12 cellular contexts compared by ENCODE assay signal in the genomic region with DNA sequence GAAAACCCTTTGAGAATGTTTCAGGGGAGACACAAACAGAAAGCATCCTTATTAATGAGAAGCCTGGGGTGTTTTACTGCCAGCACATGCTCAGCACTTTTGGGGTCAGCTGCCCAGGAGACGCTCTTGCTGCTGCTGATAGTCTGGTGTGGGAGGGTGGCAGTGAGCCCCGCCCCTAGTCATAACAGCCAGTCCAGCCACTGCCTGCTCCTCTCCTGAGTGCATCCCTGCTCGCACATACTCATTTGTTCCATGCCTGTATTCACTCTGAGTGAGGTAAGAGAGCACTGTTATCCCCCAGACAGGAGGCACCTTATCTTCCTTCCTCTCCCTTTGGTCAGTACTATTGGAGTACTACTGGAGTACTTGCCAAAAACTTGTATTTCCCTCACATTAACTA.
"Had no signal": no experiment of that assay in that cellular context is flagged by ENCODE, and none has a peak within 500 bp of the region (broad histone marks: within the 10 kb centered on the region; RNA-seq: fewer than 3 reads in every experiment).

No MANE protein-coding gene starts in this region.

- H3K4me2 ChIP-seq: neural progenitor cell had no signal

- H3K4me3 ChIP-seq: gastroesophageal sphincter, heart right ventricle, neural progenitor cell, pancreas had no signal

- H3K9ac ChIP-seq: neural progenitor cell had no signal

- H3K9me3 ChIP-seq: gastroesophageal sphincter, heart right ventricle, pancreas had no signal

- H2AFZ ChIP-seq: neural progenitor cell had no signal

- H3K4me3 Mint-ChIP-seq: activated naive CD8-positive, alpha-beta T cell; naive B cell; neural progenitor cell had no signal

- H3K36me3 ChIP-seq: neural progenitor cell had no signal

- H3K27me3 Mint-ChIP-seq: activated naive CD8-positive, alpha-beta T cell; naive B cell had no signal

- H3K4me1 ChIP-seq: pancreas had no signal

- DNase-seq: activated CD4-positive, alpha-beta T cell treated with anti-CD3 and anti-CD28 coated beads for 48 hours; activated effector memory CD4-positive, alpha-beta T cell treated with anti-CD3 and anti-CD28 coated beads, Interleukin-2, amount 50 U/mL, for 16 hours; anterior cingulate cortex; effector CD8-positive, alpha-beta T cell; heart right ventricle; mammary epithelial cell; naive B cell; pancreas; stimulated activated CD4-positive, alpha-beta T cell treated with anti-CD3 and anti-CD28 coated beads, Interleukin-1b, Interleukin-23, amount 100 ng/mL, for 48 hours had no signal

- H3K27me3 ChIP-seq: gastroesophageal sphincter, heart right ventricle, neural progenitor cell, pancreas had no signal

- H3K9me3 Mint-ChIP-seq: naive B cell, neural progenitor cell had no signal

- ATAC-seq: gastroesophageal sphincter, heart right ventricle, pancreas had no signal

- FAIRE-seq: pancreas had no signal

- H3K27ac ChIP-seq: gastroesophageal sphincter, heart right ventricle, neural progenitor cell, pancreas had no signal

- H3K27ac Mint-ChIP-seq: activated naive CD8-positive, alpha-beta T cell; neural progenitor cell had no signal
